Comparison of ENCODE assay signal across 1 cellular context in the genomic region with DNA sequence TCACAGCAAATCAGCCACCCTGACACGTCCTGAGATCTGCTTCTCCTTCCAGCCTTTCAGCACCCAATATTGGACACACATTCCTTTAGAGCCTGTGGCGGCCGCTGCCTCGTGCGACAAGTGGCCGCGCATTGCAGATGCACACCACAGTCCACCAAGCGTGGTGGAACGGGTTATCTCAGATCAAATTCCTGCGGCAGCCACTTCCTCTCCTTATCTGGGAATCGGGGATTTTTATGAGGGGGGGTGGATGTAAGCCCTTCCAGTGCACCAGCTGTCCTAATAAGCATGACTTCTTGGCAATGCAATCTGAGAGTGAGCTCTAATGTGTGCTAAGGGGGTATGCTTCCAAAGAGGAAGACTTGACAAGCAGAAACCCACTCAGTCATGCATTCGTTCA.
TF ChIP-seq lines count a peak whose summit lies in the region.

No MANE protein-coding gene starts in this region.

TF ChIP-seq in K562, 482 proteins besides CTCF, POLR2A, EP300 and RAD21 (continues in another document):
- TF ChIP-seq ATF7 (IDR thresholded peaks at IDR 0.05): 0 out of 2 replicates have a peak, but pooled peaks have one; percentile 25
- peak; percentile 44; the same call in 1 of the 2 replicates for TF ChIP-seq SMARCA4 (IDR thresholded peaks at IDR 0.05)
- peak; percentile 56; the same call in 1 of the 2 replicates for TF ChIP-seq MYC (IDR thresholded peaks at IDR 0.05; ENCODE audit: low read depth, low read length)
- no peak for TF ChIP-seq MYC (CRISPR knock-in tag; IDR thresholded peaks at IDR 0.05; ENCODE audit: borderline replicate concordance, low read depth)
- TF ChIP-seq, protein P1, sequence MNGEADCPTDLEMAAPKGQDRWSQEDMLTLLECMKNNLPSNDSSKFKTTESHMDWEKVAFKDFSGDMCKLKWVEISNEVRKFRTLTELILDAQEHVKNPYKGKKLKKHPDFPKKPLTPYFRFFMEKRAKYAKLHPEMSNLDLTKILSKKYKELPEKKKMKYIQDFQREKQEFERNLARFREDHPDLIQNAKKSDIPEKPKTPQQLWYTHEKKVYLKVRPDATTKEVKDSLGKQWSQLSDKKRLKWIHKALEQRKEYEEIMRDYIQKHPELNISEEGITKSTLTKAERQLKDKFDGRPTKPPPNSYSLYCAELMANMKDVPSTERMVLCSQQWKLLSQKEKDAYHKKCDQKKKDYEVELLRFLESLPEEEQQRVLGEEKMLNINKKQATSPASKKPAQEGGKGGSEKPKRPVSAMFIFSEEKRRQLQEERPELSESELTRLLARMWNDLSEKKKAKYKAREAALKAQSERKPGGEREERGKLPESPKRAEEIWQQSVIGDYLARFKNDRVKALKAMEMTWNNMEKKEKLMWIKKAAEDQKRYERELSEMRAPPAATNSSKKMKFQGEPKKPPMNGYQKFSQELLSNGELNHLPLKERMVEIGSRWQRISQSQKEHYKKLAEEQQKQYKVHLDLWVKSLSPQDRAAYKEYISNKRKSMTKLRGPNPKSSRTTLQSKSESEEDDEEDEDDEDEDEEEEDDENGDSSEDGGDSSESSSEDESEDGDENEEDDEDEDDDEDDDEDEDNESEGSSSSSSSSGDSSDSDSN (IDR thresholded peaks at IDR 0.05; ENCODE audit: borderline replicate concordance in 1 of 2, low read depth in 2 of 2, low read length in 2 of 2): no peak
- TF ChIP-seq SIN3B (IDR thresholded peaks at IDR 0.05; ENCODE audit: low read depth): no peak
- TF ChIP-seq CTBP1 (IDR thresholded peaks at IDR 0.05; ENCODE audit: borderline replicate concordance): peak; percentile 61; the same call in 1 of the 2 replicates
- TF ChIP-seq TGIF2 (CRISPR knock-in tag; IDR thresholded peaks at IDR 0.05): no peak
- TF ChIP-seq COPS2 (conservative IDR thresholded peaks at IDR 0.05): no peak
- TF ChIP-seq MTA3 (IDR thresholded peaks at IDR 0.05; ENCODE audit: borderline replicate concordance): peak; percentile 46; the same call in 1 of the 2 replicates
- TF ChIP-seq FOXM1 (IDR thresholded peaks at IDR 0.05; ENCODE audit: low read depth): no peak
- TF ChIP-seq FOXM1 (CRISPR knock-in tag; IDR thresholded peaks at IDR 0.05; ENCODE audit: low read depth): no peak
- no peak for TF ChIP-seq RB1 (IDR thresholded peaks at IDR 0.05; ENCODE audit: low read depth)
- peak; percentile 64 for TF ChIP-seq BHLHE40 (IDR thresholded peaks at IDR 0.05; ENCODE audit: low read length)
- no peak for TF ChIP-seq NFIX (CRISPR knock-in tag; IDR thresholded peaks at IDR 0.05; ENCODE audit: low read depth)
- TF ChIP-seq TEAD4 (IDR thresholded peaks at IDR 0.05; ENCODE audit: low read length): peak; percentile 77
- no peak for TF ChIP-seq TEAD4 (CRISPR knock-in tag; IDR thresholded peaks at IDR 0.05; ENCODE audit: borderline replicate concordance)
- TF ChIP-seq LCOR (CRISPR knock-in tag; IDR thresholded peaks at IDR 0.05): peak; percentile 29; the same call in 1 of the 2 replicates
- TF ChIP-seq, protein P2, sequence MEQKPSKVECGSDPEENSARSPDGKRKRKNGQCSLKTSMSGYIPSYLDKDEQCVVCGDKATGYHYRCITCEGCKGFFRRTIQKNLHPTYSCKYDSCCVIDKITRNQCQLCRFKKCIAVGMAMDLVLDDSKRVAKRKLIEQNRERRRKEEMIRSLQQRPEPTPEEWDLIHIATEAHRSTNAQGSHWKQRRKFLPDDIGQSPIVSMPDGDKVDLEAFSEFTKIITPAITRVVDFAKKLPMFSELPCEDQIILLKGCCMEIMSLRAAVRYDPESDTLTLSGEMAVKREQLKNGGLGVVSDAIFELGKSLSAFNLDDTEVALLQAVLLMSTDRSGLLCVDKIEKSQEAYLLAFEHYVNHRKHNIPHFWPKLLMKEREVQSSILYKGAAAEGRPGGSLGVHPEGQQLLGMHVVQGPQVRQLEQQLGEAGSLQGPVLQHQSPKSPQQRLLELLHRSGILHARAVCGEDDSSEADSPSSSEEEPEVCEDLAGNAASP (IDR thresholded peaks at IDR 0.05): no peak
- TF ChIP-seq, protein P3, sequence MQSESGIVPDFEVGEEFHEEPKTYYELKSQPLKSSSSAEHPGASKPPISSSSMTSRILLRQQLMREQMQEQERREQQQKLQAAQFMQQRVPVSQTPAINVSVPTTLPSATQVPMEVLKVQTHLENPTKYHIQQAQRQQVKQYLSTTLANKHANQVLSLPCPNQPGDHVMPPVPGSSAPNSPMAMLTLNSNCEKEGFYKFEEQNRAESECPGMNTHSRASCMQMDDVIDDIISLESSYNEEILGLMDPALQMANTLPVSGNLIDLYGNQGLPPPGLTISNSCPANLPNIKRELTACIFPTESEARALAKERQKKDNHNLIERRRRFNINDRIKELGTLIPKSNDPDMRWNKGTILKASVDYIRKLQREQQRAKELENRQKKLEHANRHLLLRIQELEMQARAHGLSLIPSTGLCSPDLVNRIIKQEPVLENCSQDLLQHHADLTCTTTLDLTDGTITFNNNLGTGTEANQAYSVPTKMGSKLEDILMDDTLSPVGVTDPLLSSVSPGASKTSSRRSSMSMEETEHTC (IDR thresholded peaks at IDR 0.05): no peak
- no peak for TF ChIP-seq DACH1 (IDR thresholded peaks at IDR 0.05; ENCODE audit: partially characterized antibody)
- TF ChIP-seq, protein P4, sequence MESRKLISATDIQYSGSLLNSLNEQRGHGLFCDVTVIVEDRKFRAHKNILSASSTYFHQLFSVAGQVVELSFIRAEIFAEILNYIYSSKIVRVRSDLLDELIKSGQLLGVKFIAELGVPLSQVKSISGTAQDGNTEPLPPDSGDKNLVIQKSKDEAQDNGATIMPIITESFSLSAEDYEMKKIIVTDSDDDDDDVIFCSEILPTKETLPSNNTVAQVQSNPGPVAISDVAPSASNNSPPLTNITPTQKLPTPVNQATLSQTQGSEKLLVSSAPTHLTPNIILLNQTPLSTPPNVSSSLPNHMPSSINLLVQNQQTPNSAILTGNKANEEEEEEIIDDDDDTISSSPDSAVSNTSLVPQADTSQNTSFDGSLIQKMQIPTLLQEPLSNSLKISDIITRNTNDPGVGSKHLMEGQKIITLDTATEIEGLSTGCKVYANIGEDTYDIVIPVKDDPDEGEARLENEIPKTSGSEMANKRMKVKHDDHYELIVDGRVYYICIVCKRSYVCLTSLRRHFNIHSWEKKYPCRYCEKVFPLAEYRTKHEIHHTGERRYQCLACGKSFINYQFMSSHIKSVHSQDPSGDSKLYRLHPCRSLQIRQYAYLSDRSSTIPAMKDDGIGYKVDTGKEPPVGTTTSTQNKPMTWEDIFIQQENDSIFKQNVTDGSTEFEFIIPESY (CRISPR knock-in tag; IDR thresholded peaks at IDR 0.05): peak; percentile 85
- peak; percentile 42; the same call in 1 of the 2 replicates for TF ChIP-seq SMARCE1 (IDR thresholded peaks at IDR 0.05)
- peak; percentile 14; the same call in 1 of the 2 replicates for TF ChIP-seq SMAD4 (CRISPR knock-in tag; conservative IDR thresholded peaks at IDR 0.05)
- TF ChIP-seq, protein P5, sequence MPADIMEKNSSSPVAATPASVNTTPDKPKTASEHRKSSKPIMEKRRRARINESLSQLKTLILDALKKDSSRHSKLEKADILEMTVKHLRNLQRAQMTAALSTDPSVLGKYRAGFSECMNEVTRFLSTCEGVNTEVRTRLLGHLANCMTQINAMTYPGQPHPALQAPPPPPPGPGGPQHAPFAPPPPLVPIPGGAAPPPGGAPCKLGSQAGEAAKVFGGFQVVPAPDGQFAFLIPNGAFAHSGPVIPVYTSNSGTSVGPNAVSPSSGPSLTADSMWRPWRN (IDR thresholded peaks at IDR 0.05; ENCODE audit: low read depth): peak; percentile 84
- peak; percentile 60 for TF ChIP-seq CXXC5 (CRISPR knock-in tag; IDR thresholded peaks at IDR 0.05)
- TF ChIP-seq DPF2 (IDR thresholded peaks at IDR 0.05): peak; percentile 26; the same call in 1 of the 2 replicates
- TF ChIP-seq, protein P6, sequence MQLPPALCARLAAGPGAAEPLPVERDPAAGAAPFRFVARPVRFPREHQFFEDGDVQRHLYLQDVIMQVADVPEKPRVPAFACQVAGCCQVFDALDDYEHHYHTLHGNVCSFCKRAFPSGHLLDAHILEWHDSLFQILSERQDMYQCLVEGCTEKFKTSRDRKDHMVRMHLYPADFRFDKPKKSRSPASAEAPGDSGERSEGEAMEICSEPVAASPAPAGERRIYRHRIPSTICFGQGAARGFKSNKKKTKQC (CRISPR knock-in tag; IDR thresholded peaks at IDR 0.05): no peak
- TF ChIP-seq, protein P7, sequence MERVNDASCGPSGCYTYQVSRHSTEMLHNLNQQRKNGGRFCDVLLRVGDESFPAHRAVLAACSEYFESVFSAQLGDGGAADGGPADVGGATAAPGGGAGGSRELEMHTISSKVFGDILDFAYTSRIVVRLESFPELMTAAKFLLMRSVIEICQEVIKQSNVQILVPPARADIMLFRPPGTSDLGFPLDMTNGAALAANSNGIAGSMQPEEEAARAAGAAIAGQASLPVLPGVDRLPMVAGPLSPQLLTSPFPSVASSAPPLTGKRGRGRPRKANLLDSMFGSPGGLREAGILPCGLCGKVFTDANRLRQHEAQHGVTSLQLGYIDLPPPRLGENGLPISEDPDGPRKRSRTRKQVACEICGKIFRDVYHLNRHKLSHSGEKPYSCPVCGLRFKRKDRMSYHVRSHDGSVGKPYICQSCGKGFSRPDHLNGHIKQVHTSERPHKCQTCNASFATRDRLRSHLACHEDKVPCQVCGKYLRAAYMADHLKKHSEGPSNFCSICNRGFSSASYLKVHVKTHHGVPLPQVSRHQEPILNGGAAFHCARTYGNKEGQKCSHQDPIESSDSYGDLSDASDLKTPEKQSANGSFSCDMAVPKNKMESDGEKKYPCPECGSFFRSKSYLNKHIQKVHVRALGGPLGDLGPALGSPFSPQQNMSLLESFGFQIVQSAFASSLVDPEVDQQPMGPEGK (CRISPR knock-in tag; IDR thresholded peaks at IDR 0.05; ENCODE audit: borderline replicate concordance): 0 out of 2 replicates have a peak, but pooled peaks have one; percentile 36
- TF ChIP-seq, protein P8, sequence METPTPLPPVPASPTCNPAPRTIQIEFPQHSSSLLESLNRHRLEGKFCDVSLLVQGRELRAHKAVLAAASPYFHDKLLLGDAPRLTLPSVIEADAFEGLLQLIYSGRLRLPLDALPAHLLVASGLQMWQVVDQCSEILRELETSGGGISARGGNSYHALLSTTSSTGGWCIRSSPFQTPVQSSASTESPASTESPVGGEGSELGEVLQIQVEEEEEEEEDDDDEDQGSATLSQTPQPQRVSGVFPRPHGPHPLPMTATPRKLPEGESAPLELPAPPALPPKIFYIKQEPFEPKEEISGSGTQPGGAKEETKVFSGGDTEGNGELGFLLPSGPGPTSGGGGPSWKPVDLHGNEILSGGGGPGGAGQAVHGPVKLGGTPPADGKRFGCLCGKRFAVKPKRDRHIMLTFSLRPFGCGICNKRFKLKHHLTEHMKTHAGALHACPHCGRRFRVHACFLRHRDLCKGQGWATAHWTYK (CRISPR knock-in tag; IDR thresholded peaks at IDR 0.05): peak; percentile 94
- no peak for TF ChIP-seq ARID2 (IDR thresholded peaks at IDR 0.05)
- TF ChIP-seq ZNF586 (CRISPR knock-in tag; conservative IDR thresholded peaks at IDR 0.05): no peak
- no peak for TF ChIP-seq ZNF311 (CRISPR knock-in tag; IDR thresholded peaks at IDR 0.05)
- TF ChIP-seq, protein P9, sequence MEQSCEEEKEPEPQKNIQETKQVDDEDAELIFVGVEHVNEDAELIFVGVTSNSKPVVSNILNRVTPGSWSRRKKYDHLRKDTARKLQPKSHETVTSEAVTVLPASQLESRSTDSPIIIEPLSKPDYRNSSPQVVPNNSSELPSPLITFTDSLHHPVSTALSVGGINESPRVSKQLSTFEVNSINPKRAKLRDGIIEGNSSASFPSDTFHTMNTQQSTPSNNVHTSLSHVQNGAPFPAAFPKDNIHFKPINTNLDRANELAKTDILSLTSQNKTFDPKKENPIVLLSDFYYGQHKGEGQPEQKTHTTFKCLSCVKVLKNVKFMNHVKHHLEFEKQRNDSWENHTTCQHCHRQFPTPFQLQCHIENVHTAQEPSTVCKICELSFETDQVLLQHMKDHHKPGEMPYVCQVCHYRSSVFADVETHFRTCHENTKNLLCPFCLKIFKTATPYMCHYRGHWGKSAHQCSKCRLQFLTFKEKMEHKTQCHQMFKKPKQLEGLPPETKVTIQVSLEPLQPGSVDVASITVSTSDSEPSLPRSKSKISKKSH (CRISPR knock-in tag; IDR thresholded peaks at IDR 0.05): no peak
- TF ChIP-seq PCBP2 (IDR thresholded peaks at IDR 0.05; ENCODE audit: low read depth, low read length, poor library complexity, severe bottlenecking): no peak
- TF ChIP-seq, protein P10, sequence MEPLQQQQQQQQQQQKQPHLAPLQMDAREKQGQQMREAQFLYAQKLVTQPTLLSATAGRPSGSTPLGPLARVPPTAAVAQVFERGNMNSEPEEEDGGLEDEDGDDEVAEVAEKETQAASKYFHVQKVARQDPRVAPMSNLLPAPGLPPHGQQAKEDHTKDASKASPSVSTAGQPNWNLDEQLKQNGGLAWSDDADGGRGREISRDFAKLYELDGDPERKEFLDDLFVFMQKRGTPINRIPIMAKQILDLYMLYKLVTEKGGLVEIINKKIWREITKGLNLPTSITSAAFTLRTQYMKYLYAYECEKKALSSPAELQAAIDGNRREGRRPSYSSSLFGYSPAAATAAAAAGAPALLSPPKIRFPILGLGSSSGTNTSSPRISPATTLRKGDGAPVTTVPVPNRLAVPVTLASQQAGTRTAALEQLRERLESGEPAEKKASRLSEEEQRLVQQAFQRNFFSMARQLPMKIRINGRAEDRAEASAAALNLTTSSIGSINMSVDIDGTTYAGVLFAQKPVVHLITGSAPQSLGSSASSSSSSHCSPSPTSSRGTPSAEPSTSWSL (CRISPR knock-in tag; IDR thresholded peaks at IDR 0.05; ENCODE audit: borderline replicate concordance): no peak
- TF ChIP-seq, protein P11, sequence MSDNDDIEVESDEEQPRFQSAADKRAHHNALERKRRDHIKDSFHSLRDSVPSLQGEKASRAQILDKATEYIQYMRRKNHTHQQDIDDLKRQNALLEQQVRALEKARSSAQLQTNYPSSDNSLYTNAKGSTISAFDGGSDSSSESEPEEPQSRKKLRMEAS (CRISPR knock-in tag; IDR thresholded peaks at IDR 0.05): 0 out of 2 replicates have a peak, but pooled peaks have one; percentile 19
- TF ChIP-seq, protein P12, sequence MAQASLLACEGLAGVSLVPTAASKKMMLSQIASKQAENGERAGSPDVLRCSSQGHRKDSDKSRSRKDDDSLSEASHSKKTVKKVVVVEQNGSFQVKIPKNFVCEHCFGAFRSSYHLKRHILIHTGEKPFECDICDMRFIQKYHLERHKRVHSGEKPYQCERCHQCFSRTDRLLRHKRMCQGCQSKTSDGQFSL (CRISPR knock-in tag; IDR thresholded peaks at IDR 0.05): no peak
- TF ChIP-seq, protein P12 (tag; IDR thresholded peaks at IDR 0.05): 0 out of 4 replicates have a peak, but pooled peaks of 1 of the 2 experiments have one; percentile 35
- TF ChIP-seq ETV6 (IDR thresholded peaks at IDR 0.05; ENCODE audit: borderline replicate concordance in 1 of 2, low read depth in 2 of 2, low read length in 1 of 2): 0 out of 4 replicates have a peak, but pooled peaks of 1 of the 2 experiments have one; percentile 36
- TF ChIP-seq ETV6 (CRISPR knock-in tag; IDR thresholded peaks at IDR 0.05; ENCODE audit: borderline replicate concordance): no peak
- no peak for TF ChIP-seq FOXA3 (CRISPR knock-in tag; conservative IDR thresholded peaks at IDR 0.05 in 1 of 2, IDR thresholded peaks at IDR 0.05 in 1 of 2)
- TF ChIP-seq NR2C2 (CRISPR knock-in tag; IDR thresholded peaks at IDR 0.05): no peak
- TF ChIP-seq NR2C2 (tag; IDR thresholded peaks at IDR 0.05): 0 out of 2 replicates have a peak, but pooled peaks have one; percentile 11
- TF ChIP-seq CBX1 (IDR thresholded peaks at IDR 0.05; ENCODE audit: low read depth): 0 out of 2 replicates have a peak, but pooled peaks have one; percentile 30
- peak; percentile 20; the same call in 1 of the 2 replicates for TF ChIP-seq ESRRA (IDR thresholded peaks at IDR 0.05; ENCODE audit: borderline replicate concordance, low read depth)
- no peak for TF ChIP-seq ZNF165 (CRISPR knock-in tag; IDR thresholded peaks at IDR 0.05; ENCODE audit: borderline replicate concordance)
